ENCODE assay signal across 7 cellular contexts in genomic region chr14:30874999-30875787, GRCh38. TPM values are rescaled to one million over a fixed set of nuclear protein-coding genes. Genes with fewer than 3 reads are reported as not detected.
DNase-seq lines count a peak whose midpoint lies in the region; ATAC-seq and TF ChIP-seq lines count a peak whose summit lies in the region.

No MANE protein-coding gene starts in this region.

- TF ChIP-seq CTCF in GM23338 (conservative IDR thresholded peaks at IDR 0.05; ENCODE audit: low read depth in 2 of 2) = no peak
- no peak for TF ChIP-seq CTCF in kidney epithelial cell (IDR thresholded peaks at IDR 0.05; ENCODE audit: insufficient read depth, low read length, poor library complexity, severe bottlenecking)

- H3K4me1 Mint-ChIP-seq in GM23338 = peaks cover 35% of the 10 kb centered on the region
- peaks cover 24% of the 10 kb centered on the region for H3K4me1 Mint-ChIP-seq in stimulated activated naive CD8-positive, alpha-beta T cell treated with anti-CD3 and anti-CD28 coated beads, Interleukin-15, amount 100 ng/mL, for 72 hours

- H3K9me2 ChIP-seq in GM23338 (ENCODE audit: insufficient read depth) = no peaks in the 10 kb centered on the region

- no peaks in the 10 kb centered on the region for H3K9me3 Mint-ChIP-seq in GM23338
- no peaks in the 10 kb centered on the region for H3K9me3 Mint-ChIP-seq in stimulated activated naive CD8-positive, alpha-beta T cell treated with anti-CD3 and anti-CD28 coated beads, Interleukin-15, amount 100 ng/mL, for 72 hours

- no peak overlapping the region for H3K27ac Mint-ChIP-seq in GM23338
- peak overlapping the region; percentile 33 to 86 for H3K27ac Mint-ChIP-seq in stimulated activated naive CD8-positive, alpha-beta T cell treated with anti-CD3 and anti-CD28 coated beads, Interleukin-15, amount 100 ng/mL, for 72 hours

- DNase-seq in GM23338 (ENCODE audit: low spot score) (peak; percentile 59), Kasumi-1 (lab: John Stamatoyannopoulos, UW) (peak; percentile 31 to 35), astrocyte of the hippocampus (ENCODE audit: low read depth, low spot score) (peak; percentile 22), kidney epithelial cell (ENCODE audit: low read depth) (no peak), SW480 (ENCODE audit: low spot score) (no peak)
- peak; percentile 28 to 33 for DNase-seq in stimulated activated naive CD8-positive, alpha-beta T cell treated with anti-CD3 and anti-CD28 coated beads, Interleukin-15, amount 100 ng/mL, for 72 hours

- H3K4me2 ChIP-seq in GM23338 = peak overlapping the region; percentile 79

- 0 out of 2 replicates have a peak, but pooled peaks cover 3% of the 10 kb centered on the region for H3F3A ChIP-seq in GM23338 (replicated peaks; ENCODE audit: low read depth)

- peak overlapping the region; percentile 71 for H3K4me3 Mint-ChIP-seq in GM23338
- H3K4me3 Mint-ChIP-seq in stimulated activated naive CD8-positive, alpha-beta T cell treated with anti-CD3 and anti-CD28 coated beads, Interleukin-15, amount 100 ng/mL, for 72 hours = peak overlapping the region; percentile 87 to 91

- ATAC-seq in GM18502 (IDR thresholded peaks at IDR 0.05; ENCODE audit: poor library complexity, unreplicated experiment) (peak; percentile 38), GM23338 (peak; percentile 54)
- ATAC-seq in stimulated activated naive CD8-positive, alpha-beta T cell treated with anti-CD3 and anti-CD28 coated beads, Interleukin-15, amount 100 ng/mL, for 72 hours = peak; percentile 46

- H4K20me1 ChIP-seq in GM23338 (replicated peaks; ENCODE audit: insufficient read depth) = no peaks in the 10 kb centered on the region

- peak overlapping the region; percentile 89 for H2AFZ ChIP-seq in GM23338

- no peaks in the 10 kb centered on the region for H3K79me2 ChIP-seq in GM23338 (replicated peaks; ENCODE audit: insufficient read depth)

- peaks cover 44% of the 10 kb centered on the region for H3K4me1 ChIP-seq in GM23338 (ENCODE audit: insufficient read depth)

- peaks cover 42% of the 10 kb centered on the region for H3K27me3 Mint-ChIP-seq in GM23338 (ENCODE audit: insufficient read depth, low read depth, poor library complexity)
- peaks cover 51% of the 10 kb centered on the region for H3K27me3 Mint-ChIP-seq in stimulated activated naive CD8-positive, alpha-beta T cell treated with anti-CD3 and anti-CD28 coated beads, Interleukin-15, amount 100 ng/mL, for 72 hours

- no peak overlapping the region for H3K27ac ChIP-seq in GM23338 (ENCODE audit: low read depth)

- H3K27me3 ChIP-seq in GM23338 (ENCODE audit: insufficient read depth) = peaks cover 51% of the 10 kb centered on the region
- H3K27me3 ChIP-seq in kidney epithelial cell (ENCODE audit: control insufficient read depth, insufficient read depth, low read length) = peaks cover 20% of the 10 kb centered on the region

- no peaks in the 10 kb centered on the region for H3K36me3 Mint-ChIP-seq in GM23338 (ENCODE audit: low read depth)

- no peaks in the 10 kb centered on the region for H3K36me3 ChIP-seq in GM23338 (ENCODE audit: insufficient read depth)
- H3K36me3 ChIP-seq in kidney epithelial cell (ENCODE audit: control insufficient read depth, insufficient read depth, low read length) = no peaks in the 10 kb centered on the region

- H3K4me3 ChIP-seq in GM23338 = peak overlapping the region; percentile 56
- peak overlapping the region; percentile 50 for H3K4me3 ChIP-seq in kidney epithelial cell (ENCODE audit: low read depth, low read length)

TF ChIP-seq in GM23338, 12 proteins besides CTCF, POLR2A, EP300 and RAD21:
- peak; percentile 78 for TF ChIP-seq EZH2 (IDR thresholded peaks at IDR 0.05; ENCODE audit: low read depth, unreplicated experiment)
- peak; percentile 39 for TF ChIP-seq EZH2phosphoT487 (IDR thresholded peaks at IDR 0.05; ENCODE audit: unreplicated experiment)
- no peak for TF ChIP-seq STAT1 (IDR thresholded peaks at IDR 0.05; ENCODE audit: unreplicated experiment)
- TF ChIP-seq, protein P1, sequence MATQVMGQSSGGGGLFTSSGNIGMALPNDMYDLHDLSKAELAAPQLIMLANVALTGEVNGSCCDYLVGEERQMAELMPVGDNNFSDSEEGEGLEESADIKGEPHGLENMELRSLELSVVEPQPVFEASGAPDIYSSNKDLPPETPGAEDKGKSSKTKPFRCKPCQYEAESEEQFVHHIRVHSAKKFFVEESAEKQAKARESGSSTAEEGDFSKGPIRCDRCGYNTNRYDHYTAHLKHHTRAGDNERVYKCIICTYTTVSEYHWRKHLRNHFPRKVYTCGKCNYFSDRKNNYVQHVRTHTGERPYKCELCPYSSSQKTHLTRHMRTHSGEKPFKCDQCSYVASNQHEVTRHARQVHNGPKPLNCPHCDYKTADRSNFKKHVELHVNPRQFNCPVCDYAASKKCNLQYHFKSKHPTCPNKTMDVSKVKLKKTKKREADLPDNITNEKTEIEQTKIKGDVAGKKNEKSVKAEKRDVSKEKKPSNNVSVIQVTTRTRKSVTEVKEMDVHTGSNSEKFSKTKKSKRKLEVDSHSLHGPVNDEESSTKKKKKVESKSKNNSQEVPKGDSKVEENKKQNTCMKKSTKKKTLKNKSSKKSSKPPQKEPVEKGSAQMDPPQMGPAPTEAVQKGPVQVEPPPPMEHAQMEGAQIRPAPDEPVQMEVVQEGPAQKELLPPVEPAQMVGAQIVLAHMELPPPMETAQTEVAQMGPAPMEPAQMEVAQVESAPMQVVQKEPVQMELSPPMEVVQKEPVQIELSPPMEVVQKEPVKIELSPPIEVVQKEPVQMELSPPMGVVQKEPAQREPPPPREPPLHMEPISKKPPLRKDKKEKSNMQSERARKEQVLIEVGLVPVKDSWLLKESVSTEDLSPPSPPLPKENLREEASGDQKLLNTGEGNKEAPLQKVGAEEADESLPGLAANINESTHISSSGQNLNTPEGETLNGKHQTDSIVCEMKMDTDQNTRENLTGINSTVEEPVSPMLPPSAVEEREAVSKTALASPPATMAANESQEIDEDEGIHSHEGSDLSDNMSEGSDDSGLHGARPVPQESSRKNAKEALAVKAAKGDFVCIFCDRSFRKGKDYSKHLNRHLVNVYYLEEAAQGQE (IDR thresholded peaks at IDR 0.05; ENCODE audit: unreplicated experiment) = no peak
- TF ChIP-seq, protein P2, sequence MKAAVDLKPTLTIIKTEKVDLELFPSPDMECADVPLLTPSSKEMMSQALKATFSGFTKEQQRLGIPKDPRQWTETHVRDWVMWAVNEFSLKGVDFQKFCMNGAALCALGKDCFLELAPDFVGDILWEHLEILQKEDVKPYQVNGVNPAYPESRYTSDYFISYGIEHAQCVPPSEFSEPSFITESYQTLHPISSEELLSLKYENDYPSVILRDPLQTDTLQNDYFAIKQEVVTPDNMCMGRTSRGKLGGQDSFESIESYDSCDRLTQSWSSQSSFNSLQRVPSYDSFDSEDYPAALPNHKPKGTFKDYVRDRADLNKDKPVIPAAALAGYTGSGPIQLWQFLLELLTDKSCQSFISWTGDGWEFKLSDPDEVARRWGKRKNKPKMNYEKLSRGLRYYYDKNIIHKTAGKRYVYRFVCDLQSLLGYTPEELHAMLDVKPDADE (IDR thresholded peaks at IDR 0.05) = no peak
TF ChIP-seq in GM23338: peak in this region for 2.

RNA-seq across cellular contexts. Expression of gene COCH, which starts 0.8 kb away (rescaled TPM):
- 20.6 and 23.3 TPM in 2 replicates for total RNA-seq in GM23338 (2014; rRNA removed; shearing (Covaris generic))
- 9.6 and 12.9 TPM in 2 replicates for polyA plus RNA-seq in GM23338 (2016; fragmentation: Nextera tagmentation; extraction: Ambion mirVana)
- 16.4 and 18.8 TPM in 2 replicates for total RNA-seq in kidney epithelial cell

Comparison
In these comparisons a context has a peak if more than half of its experiments do, and no peak if none do; other contexts are left out.
1. DNase-seq: peak in GM23338 (single experiment), Kasumi-1 (2 of 2), astrocyte of the hippocampus (single experiment) and stimulated activated naive CD8-positive, alpha-beta T cell treated with anti-CD3 and anti-CD28 coated beads, Interleukin-15, amount 100 ng/mL, for 72 hours (2 of 2); none in kidney epithelial cell (single experiment) and SW480 (single experiment).
2. Peak in every context shown above with its lines, with median percentiles within 50 percentile points of each other: ATAC-seq.